In genomic region chr1:109995536-109995935, GRCh38 we compare ENCODE assay signal across 24 cellular contexts. TPM values are rescaled to one million over a fixed set of nuclear protein-coding genes. Genes with fewer than 3 reads are reported as not detected.
DNase-seq lines count a peak whose midpoint lies in the region; ATAC-seq and TF ChIP-seq lines count a peak whose summit lies in the region.
"Had no signal": no experiment of that assay in that cellular context is flagged by ENCODE, and none has a peak within 500 bp of the region (broad histone marks: within the 10 kb centered on the region; RNA-seq: fewer than 3 reads in every experiment).

No MANE protein-coding gene starts in this region.

- no peaks in the 10 kb centered on the region for H3K27me3 Mint-ChIP-seq in activated T-cell treated with anti-CD3 and anti-CD28 coated beads, Interleukin-2, amount 50 U/mL, for 72 hours (ENCODE audit: low read depth)
- H3K27me3 Mint-ChIP-seq in type B pancreatic cell: no peaks in the 10 kb centered on the region
- H3K27me3 Mint-ChIP-seq in T-cell: no peaks in the 10 kb centered on the region
- H3K27me3 Mint-ChIP-seq: activated naive CD4-positive, alpha-beta T cell treated with anti-CD3 and anti-CD28 coated beads, Interleukin-2, amount 50 U/mL, for 24 hours had no signal

- H3K36me3 ChIP-seq in esophagus squamous epithelium: peaks cover 0 to 19% (median 0%) of the 10 kb centered on the region in 3 donors
- peaks cover 17% of the 10 kb centered on the region for H3K36me3 ChIP-seq in osteoblast (ENCODE audit: insufficient read depth, low read length)
- H3K36me3 ChIP-seq: right atrium auricular region, vagina had no signal

- H3K9me3 ChIP-seq in esophagus squamous epithelium: no peaks in the 10 kb centered on the region
- H3K9me3 ChIP-seq in osteoblast (ENCODE audit: low read depth, low read length): no peaks in the 10 kb centered on the region
- H3K9me3 ChIP-seq: BLaER1, right atrium auricular region, vagina had no signal

- peaks cover 6 to 69% (median 32%) of the 10 kb centered on the region in 3 donors for H3K4me1 ChIP-seq in esophagus squamous epithelium
- peaks cover 5% of the 10 kb centered on the region for H3K4me1 ChIP-seq in osteoblast (ENCODE audit: insufficient read depth, low read length)

- POLR2A ChIA-PET in T-cell (lab: Charles Lee): no interaction called here

- H3K4me3 Mint-ChIP-seq in activated T-cell treated with anti-CD3 and anti-CD28 coated beads, Interleukin-2, amount 50 U/mL, for 72 hours: peak overlapping the region in 1 of 2 donors; percentile 52
- H3K4me3 Mint-ChIP-seq in type B pancreatic cell: no peak overlapping the region
- no peak overlapping the region for H3K4me3 Mint-ChIP-seq in T-cell
- H3K4me3 Mint-ChIP-seq: activated naive CD4-positive, alpha-beta T cell treated with anti-CD3 and anti-CD28 coated beads, Interleukin-2, amount 50 U/mL, for 24 hours; activated T-cell treated with anti-CD3 and anti-CD28 coated beads, Interleukin-2, amount 50 U/mL, for 4 hours; neural crest cell had no signal

- TF ChIP-seq POLR2A in esophagus squamous epithelium (IDR thresholded peaks at IDR 0.05): no peak

- peaks cover 0 to 8% of the 10 kb centered on the region in 2 donors for H3K36me3 Mint-ChIP-seq in activated T-cell treated with anti-CD3 and anti-CD28 coated beads, Interleukin-2, amount 50 U/mL, for 72 hours (ENCODE audit: insufficient read depth in 2 of 2)
- H3K36me3 Mint-ChIP-seq in type B pancreatic cell: peaks cover 23% of the 10 kb centered on the region
- peaks cover 15% of the 10 kb centered on the region for H3K36me3 Mint-ChIP-seq in T-cell

- peaks cover 94% of the 10 kb centered on the region for H3K79me2 ChIP-seq in osteoblast (ENCODE audit: insufficient read depth, low read length)

- H3K4me3 ChIP-seq in esophagus squamous epithelium: no peak overlapping the region
- no peak overlapping the region for H3K4me3 ChIP-seq in osteoblast (ENCODE audit: insufficient read depth, low read length)
- H3K4me3 ChIP-seq: BLaER1, right atrium auricular region, vagina had no signal

- TF ChIP-seq CTCF in esophagus squamous epithelium (IDR thresholded peaks at IDR 0.05): no peak
- TF ChIP-seq CTCF in osteoblast (IDR thresholded peaks at IDR 0.05; ENCODE audit: extremely low read depth, low read depth, low read length): no peak
- no peak for TF ChIP-seq CTCF in type B pancreatic cell (conservative IDR thresholded peaks at IDR 0.05)

- 90 to 93% methylated on average over 2 of the region's 2 CpGs for WGBS in esophagus squamous epithelium, 2 donors

- H3K9me3 Mint-ChIP-seq in activated T-cell treated with anti-CD3 and anti-CD28 coated beads, Interleukin-2, amount 50 U/mL, for 72 hours: no peaks in the 10 kb centered on the region
- H3K9me3 Mint-ChIP-seq in type B pancreatic cell: no peaks in the 10 kb centered on the region
- no peaks in the 10 kb centered on the region for H3K9me3 Mint-ChIP-seq in T-cell
- H3K9me3 Mint-ChIP-seq: activated naive CD4-positive, alpha-beta T cell treated with anti-CD3 and anti-CD28 coated beads, Interleukin-2, amount 50 U/mL, for 24 hours; activated T-cell treated with anti-CD3 and anti-CD28 coated beads, Interleukin-2, amount 50 U/mL, for 4 hours; neural crest cell had no signal

- H3K4me2 ChIP-seq in osteoblast (ENCODE audit: insufficient read depth, low read length): no peak overlapping the region
- H3K4me2 ChIP-seq: BLaER1 had no signal

- H3K27me3 ChIP-seq in esophagus squamous epithelium (no peaks in the 10 kb centered on the region), osteoblast (ENCODE audit: insufficient read depth, low read length) (no peaks in the 10 kb centered on the region)
- H3K27me3 ChIP-seq: BLaER1, right atrium auricular region, vagina had no signal

- ATAC-seq in activated T-cell treated with anti-CD3 and anti-CD28 coated beads, Interleukin-2, amount 50 U/mL, for 72 hours (replicated peaks in 1 of 2): peak in 1 of 2 donors; percentile 50
- no peak for ATAC-seq in T-cell (replicated peaks in 1 of 4)
- ATAC-seq: activated CD4-positive, CD25-positive, alpha-beta regulatory T cell treated with anti-CD3 and anti-CD28 coated beads, Interleukin-2, amount 50 U/mL, for 24 hours; activated T-cell treated with anti-CD3 and anti-CD28 coated beads, Interleukin-2, amount 50 U/mL, for 4 hours; HCT116; SK-N-SH treated with all-trans-retinoic acid at 6 μM for 48 hours had no signal

- H4K20me1 ChIP-seq in osteoblast (ENCODE audit: insufficient read depth, low read length): peaks cover 53% of the 10 kb centered on the region

- peak overlapping the region; percentile 48 for H3K27ac Mint-ChIP-seq in activated T-cell treated with anti-CD3 and anti-CD28 coated beads, Interleukin-2, amount 50 U/mL, for 72 hours
- H3K27ac Mint-ChIP-seq in type B pancreatic cell: peak overlapping the region; percentile 21
- no peak overlapping the region for H3K27ac Mint-ChIP-seq in T-cell
- H3K27ac Mint-ChIP-seq: activated naive CD4-positive, alpha-beta T cell treated with anti-CD3 and anti-CD28 coated beads, Interleukin-2, amount 50 U/mL, for 24 hours had no signal

- intact Hi-C loops in esophagus squamous epithelium (cut with DNase I): no loop called here

- no peak for DNase-seq in activated T-cell treated with anti-CD3 and anti-CD28 coated beads, Interleukin-2, amount 50 U/mL, for 72 hours
- no peak for DNase-seq in activated T-cell treated with anti-CD3 and anti-CD28 coated beads, Interleukin-2, amount 50 U/mL, for 48 hours
- DNase-seq in esophagus squamous epithelium (lab: John Stamatoyannopoulos, UW) (no peak), osteoblast (ENCODE audit: insufficient read length, low spot score, missing footprints) (no peak), type B pancreatic cell (ENCODE audit: extremely low spot score, unreplicated experiment) (no peak), T-cell (no peak), mucosa of gallbladder (ENCODE audit: low spot score) (no peak)
- no peak for DNase-seq in effector CD8-positive, alpha-beta T cell (lab: John Stamatoyannopoulos, UW)
- DNase-seq: activated T-cell treated with anti-CD3 and anti-CD28 coated beads, Interleukin-2, amount 50 U/mL, for 4 hours; cortex of kidney; Kasumi-1; NCI-H1048; NCI-H1930; NCI-H446; T1000 had no signal

- peaks cover 41% of the 10 kb centered on the region for H3K4me1 Mint-ChIP-seq in activated T-cell treated with anti-CD3 and anti-CD28 coated beads, Interleukin-2, amount 50 U/mL, for 72 hours (ENCODE audit: low read depth)
- peaks cover 48% of the 10 kb centered on the region for H3K4me1 Mint-ChIP-seq in type B pancreatic cell (ENCODE audit: unreplicated experiment)
- peaks cover 11 to 23% (median 18%) of the 10 kb centered on the region in 3 donors for H3K4me1 Mint-ChIP-seq in T-cell

- H3K27ac ChIP-seq in esophagus squamous epithelium (peak overlapping the region in 3 of 4 donors; percentile 46 to 69 (median 52)), osteoblast (ENCODE audit: low read depth, low read length) (peak overlapping the region; percentile 47)
- H3K27ac ChIP-seq: BLaER1, right atrium auricular region, RWPE1, vagina had no signal

- H2AFZ ChIP-seq in osteoblast (ENCODE audit: low read length): no peak overlapping the region

- CTCF ChIA-PET in T-cell (lab: Charles Lee): interaction anchor here in 1 of 2 donors (0.6 to 1.6 kb wide), 2 partner anchors 15 to 354 kb away, joined by 3 read pairs; no protein-coding TSS in a partner anchor

RNA-seq across cellular contexts. Expression of gene AHCYL1, which starts 11.0 kb away (rescaled TPM):
- 100 to 1,000 TPM in 1 of 2 donors, 10 to 100 TPM in 1; 87.0 to 101 TPM for total RNA-seq in activated T-cell treated with anti-CD3 and anti-CD28 coated beads, Interleukin-2, amount 50 U/mL, for 72 hours
- total RNA-seq in esophagus squamous epithelium (10 to 100 TPM; 49.7 to 60.3 (median 53.0) TPM), osteoblast (56.8 and 61.0 TPM in 2 replicates), type B pancreatic cell (ENCODE audit: low replicate concordance) (87.1 and 88.1 TPM in 2 replicates), T-cell (10 to 100 TPM; 23.0 to 41.6 (median 38.9) TPM), mucosa of gallbladder (166 TPM)

RNA-seq across cellular contexts. Expression of gene STRIP1, which starts 38.9 kb away (rescaled TPM):
- total RNA-seq in activated T-cell treated with anti-CD3 and anti-CD28 coated beads, Interleukin-2, amount 50 U/mL, for 72 hours: 10 to 100 TPM; 35.8 to 41.0 TPM
- total RNA-seq in esophagus squamous epithelium (10 to 100 TPM; 25.9 to 44.4 (median 34.8) TPM), osteoblast (51.0 and 51.4 TPM in 2 replicates), type B pancreatic cell (ENCODE audit: low replicate concordance) (46.7 and 69.2 TPM in 2 replicates), T-cell (10 to 100 TPM; 70.6 to 87.2 (median 73.3) TPM), mucosa of gallbladder (39.4 TPM)

Comparison
In these comparisons a context has a peak if more than half of its experiments do, and no peak if none do; other contexts are left out.
1. H3K27ac Mint-ChIP-seq: peak in activated T-cell treated with anti-CD3 and anti-CD28 coated beads, Interleukin-2, amount 50 U/mL, for 72 hours (single experiment) and type B pancreatic cell (single experiment); none in T-cell (0 of 2).